ENCODE assay signal across 8 cellular contexts in genomic region chr13:45416521-45417125, GRCh38. TPM values are rescaled to one million over a fixed set of nuclear protein-coding genes. Genes with fewer than 3 reads are reported as not detected.
DNase-seq lines count a peak whose midpoint lies in the region; ATAC-seq and TF ChIP-seq lines count a peak whose summit lies in the region.

No MANE protein-coding gene starts in this region.

- peak overlapping the region; percentile 93 to 99 (median 96) for H3K27ac Mint-ChIP-seq in CD4-positive, alpha-beta memory T cell
- H3K27ac Mint-ChIP-seq in MCF 10A (ENCODE audit: low read depth, unreplicated experiment) (peak overlapping the region; percentile 87), natural killer cell (peak overlapping the region; percentile 95 to 97)

- no peaks in the 10 kb centered on the region for H3K9me3 Mint-ChIP-seq in CD4-positive, alpha-beta memory T cell
- H3K9me3 Mint-ChIP-seq in MCF 10A (ENCODE audit: unreplicated experiment) (no peaks in the 10 kb centered on the region), natural killer cell (no peaks in the 10 kb centered on the region)

- DNase-seq in CD4-positive, alpha-beta memory T cell: no peak
- DNase-seq in NCI-H1092 (lab: John Stamatoyannopoulos, UW): peak; percentile 9
- peak; percentile 9 for DNase-seq in MCF 10A (ENCODE audit: unreplicated experiment)
- DNase-seq in natural killer cell: no peak
- DNase-seq in OCI-M2 (lab: John Stamatoyannopoulos, UW; ENCODE audit: unreplicated experiment): no peak
- no peak for DNase-seq in dedifferentiated amniotic fluid mesenchymal stem cell (ENCODE audit: extremely low spot score)
- DNase-seq in mesenteric fat pad (ENCODE audit: low spot score): no peak

- H3K27me3 ChIP-seq in CD4-positive, alpha-beta memory T cell (ENCODE audit: insufficient read depth, low read length): no peaks in the 10 kb centered on the region

- peaks cover 45% of the 10 kb centered on the region for H3K4me1 ChIP-seq in CD4-positive, alpha-beta memory T cell (ENCODE audit: insufficient read depth, low read length)

- H3K27me3 Mint-ChIP-seq in CD4-positive, alpha-beta memory T cell: peaks cover 0 to 2% of the 10 kb centered on the region in 2 donors
- H3K27me3 Mint-ChIP-seq in MCF 10A (ENCODE audit: insufficient read depth, unreplicated experiment) (no peaks in the 10 kb centered on the region), natural killer cell (ENCODE audit: low read depth in 2 of 2) (no peaks in the 10 kb centered on the region)

- H3K4me1 Mint-ChIP-seq in CD4-positive, alpha-beta memory T cell: peaks cover 20 to 43% (median 31%) of the 10 kb centered on the region in 4 donors
- H3K4me1 Mint-ChIP-seq in MCF 10A (ENCODE audit: insufficient read depth, unreplicated experiment) (peaks cover 14% of the 10 kb centered on the region), natural killer cell (peaks cover 23 to 32% of the 10 kb centered on the region in 2 donors)

- H3K4me3 Mint-ChIP-seq in CD4-positive, alpha-beta memory T cell: peak overlapping the region; percentile 94 to 97 (median 96)
- peak overlapping the region; percentile 81 for H3K4me3 Mint-ChIP-seq in MCF 10A (ENCODE audit: unreplicated experiment)
- peak overlapping the region; percentile 94 for H3K4me3 Mint-ChIP-seq in natural killer cell

- no peaks in the 10 kb centered on the region for H3K9me3 ChIP-seq in CD4-positive, alpha-beta memory T cell (ENCODE audit: control insufficient read depth in 1 of 2, low read length in 2 of 2)

- H3K4me3 ChIP-seq in CD4-positive, alpha-beta memory T cell (ENCODE audit: low read length in 2 of 2): peak overlapping the region; percentile 84 to 94

- peaks cover 5 to 15% of the 10 kb centered on the region in 2 donors for H3K36me3 Mint-ChIP-seq in CD4-positive, alpha-beta memory T cell
- H3K36me3 Mint-ChIP-seq in MCF 10A (ENCODE audit: insufficient read depth, unreplicated experiment): peaks cover 17% of the 10 kb centered on the region
- no peaks in the 10 kb centered on the region for H3K36me3 Mint-ChIP-seq in natural killer cell

- intact Hi-C loops in CD4-positive, alpha-beta memory T cell (cut with micrococcal nuclease): loop anchor here (2.0 to 5.0 kb wide), 2 partner anchors 22 to 369 kb away; no protein-coding TSS in a partner anchor
- intact Hi-C loops in MCF 10A (cut with micrococcal nuclease): loop anchor here (5.0 kb wide), 1 partner anchor 46 kb away; the partner anchor contains the start of gene COG3
- intact Hi-C loops in natural killer cell (cut with micrococcal nuclease): loop anchor here (1.0 to 10.0 kb wide), 3 partner anchors 52 to 881 kb away; partner anchors contain the start of gene TPT1

- no TSS peak for BruUV-seq in MCF 10A (replicated peaks; lab: Mats Ljungman, UMichigan)

- H3K27ac ChIP-seq in CD4-positive, alpha-beta memory T cell (ENCODE audit: low read depth, low read length): peak overlapping the region; percentile 79

- ATAC-seq in natural killer cell (no peak), GM21576 (IDR thresholded peaks at IDR 0.05; ENCODE audit: unreplicated experiment) (no peak)

- no peak for TF ChIP-seq CTCF in MCF 10A (IDR thresholded peaks at IDR 0.05; ENCODE audit: unreplicated experiment)
- TF ChIP-seq CTCF in natural killer cell (IDR thresholded peaks at IDR 0.05): no peak

- H3K36me3 ChIP-seq in CD4-positive, alpha-beta memory T cell (ENCODE audit: insufficient read depth, low read length): no peaks in the 10 kb centered on the region

- POLR2A ChIA-PET in CD4-positive, alpha-beta memory T cell (lab: Charles Lee; ENCODE audit: partially characterized antibody): interaction anchor here (0.8 to 5.5 kb wide), 17 partner anchors 10 to 879 kb away, joined by 3 to 62 read pairs (median 5); partner anchors contain the start of genes COG3, GTF2F2 and TPT1
- POLR2A ChIA-PET in MCF 10A (lab: Yijun Ruan, JAX): interaction anchor here (0.6 to 4.5 kb wide), 19 partner anchors 9 to 326 kb away, joined by 3 to 81 read pairs (median 4); partner anchors contain the start of genes COG3 and TPT1

- CTCF ChIA-PET in CD4-positive, alpha-beta memory T cell (lab: Charles Lee; ENCODE audit: partially characterized antibody): interaction anchor here (1.1 to 6.4 kb wide), 10 partner anchors 12 to 370 kb away, joined by 3 to 41 read pairs (median 11); partner anchors contain the start of genes COG3 and TPT1
- CTCF ChIA-PET in MCF 10A (lab: Yijun Ruan, JAX): interaction anchor here (0.6 to 2.5 kb wide), 13 partner anchors 10 to 702 kb away, joined by 3 to 10 read pairs (median 3); no protein-coding TSS in a partner anchor

RNA-seq across cellular contexts. Expression of gene SLC25A30, which starts 1.6 kb away (rescaled TPM):
- total RNA-seq in CD4-positive, alpha-beta memory T cell: 10 to 100 TPM; 21.4 to 22.0 TPM
- polyA plus RNA-seq in CD4-positive, alpha-beta memory T cell: 1 to 10 TPM; 1.8 to 2.0 TPM
- total RNA-seq in MCF 10A (2022): 10.5 and 11.9 TPM in 2 replicates
- 10 to 100 TPM; 15.0 to 22.3 (median 22.0) TPM for total RNA-seq in natural killer cell
- total RNA-seq in mesenteric fat pad: 30.5 TPM

RNA-seq across cellular contexts. Expression of gene COG3, which starts 48.1 kb away (rescaled TPM):
- 10 to 100 TPM; 51.1 to 59.8 TPM for total RNA-seq in CD4-positive, alpha-beta memory T cell
- polyA plus RNA-seq in CD4-positive, alpha-beta memory T cell: 10 to 100 TPM; 28.8 to 29.5 TPM
- total RNA-seq in MCF 10A (2022): 42.8 and 44.1 TPM in 2 replicates
- 10 to 100 TPM; 48.8 to 58.1 (median 55.6) TPM for total RNA-seq in natural killer cell
- total RNA-seq in mesenteric fat pad: 19.9 TPM

Comparison
In these comparisons a context has a peak if more than half of its experiments do, and no peak if none do; other contexts are left out.
1. DNase-seq: peak in NCI-H1092 (single experiment) and MCF 10A (single experiment); none in CD4-positive, alpha-beta memory T cell (0 of 5), natural killer cell (single experiment), OCI-M2 (single experiment), dedifferentiated amniotic fluid mesenchymal stem cell (single experiment) and mesenteric fat pad (single experiment).
2. Peak in every context shown above with its lines, with median percentiles within 50 percentile points of each other: H3K27ac Mint-ChIP-seq and H3K4me3 Mint-ChIP-seq.